In the genomic region with DNA sequence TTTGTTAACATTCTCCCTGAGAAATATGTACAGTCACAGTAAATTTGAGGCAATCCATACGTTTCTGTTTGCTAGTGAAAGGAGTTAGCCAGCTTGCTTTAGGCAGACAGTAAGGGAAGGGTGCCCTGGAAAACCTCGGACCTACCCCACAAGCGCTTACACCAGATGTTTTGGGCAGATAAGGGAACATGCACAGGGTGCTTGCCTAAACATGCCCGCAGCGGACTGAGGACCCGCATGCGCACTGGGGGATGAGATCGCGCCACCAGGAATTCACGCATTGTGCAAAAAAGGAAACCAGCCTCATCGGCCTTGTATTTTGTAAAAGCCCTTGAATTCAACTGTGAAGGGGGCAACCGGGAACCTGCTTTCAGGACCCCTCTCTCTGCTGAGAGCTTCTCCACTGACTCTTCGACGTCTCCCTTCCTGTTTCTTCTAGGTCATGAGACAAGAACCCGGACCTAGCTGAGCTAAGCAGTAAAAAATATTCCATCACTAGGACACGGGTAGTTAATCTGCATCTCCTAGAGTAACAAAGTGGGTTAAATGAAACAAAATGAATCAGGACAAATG, we compare ENCODE assay signal across 1 cellular context.
TF ChIP-seq lines count a peak whose summit lies in the region.

No MANE protein-coding gene starts in this region.

TF ChIP-seq in K562, 482 proteins besides CTCF, POLR2A, EP300 and RAD21 (continued from another document):
- peak; percentile 49; the same call in 1 of the 2 replicates for TF ChIP-seq POLR2AphosphoS5 (IDR thresholded peaks at IDR 0.05; ENCODE audit: control insufficient read depth, insufficient read depth, low read depth, low read length)
- TF ChIP-seq ZNF512 (tag; IDR thresholded peaks at IDR 0.05) = no peak
- TF ChIP-seq MCM2 (IDR thresholded peaks at IDR 0.05; ENCODE audit: low read depth) = no peak
- TF ChIP-seq GATA2 (CRISPR knock-in tag; IDR thresholded peaks at IDR 0.05) = peak; percentile 27; the same call in 1 of the 2 replicates
- peak; percentile 68 for TF ChIP-seq TEAD4 (IDR thresholded peaks at IDR 0.05; ENCODE audit: low read length)
- TF ChIP-seq TEAD4 (CRISPR knock-in tag; IDR thresholded peaks at IDR 0.05; ENCODE audit: borderline replicate concordance) = no peak
- peak; percentile 58 for TF ChIP-seq SMARCE1 (IDR thresholded peaks at IDR 0.05)
- TF ChIP-seq PCBP2 (IDR thresholded peaks at IDR 0.05; ENCODE audit: low read depth, low read length, poor library complexity, severe bottlenecking) = no peak
- TF ChIP-seq TAL1 (IDR thresholded peaks at IDR 0.05) = peak; percentile 71
- no peak for TF ChIP-seq SREBF2 (CRISPR knock-in tag; IDR thresholded peaks at IDR 0.05)
- TF ChIP-seq CBFA2T2 (conservative IDR thresholded peaks at IDR 0.05) = peak; percentile 54
- peak; percentile 44; the same call in 1 of the 2 replicates for TF ChIP-seq MYC (IDR thresholded peaks at IDR 0.05; ENCODE audit: low read depth, low read length)
- no peak for TF ChIP-seq MYC (CRISPR knock-in tag; IDR thresholded peaks at IDR 0.05; ENCODE audit: borderline replicate concordance, low read depth)
- peak; percentile 28; the same call in 1 of the 2 replicates for TF ChIP-seq MTA2 (IDR thresholded peaks at IDR 0.05; ENCODE audit: low read depth)
- TF ChIP-seq ESRRA (IDR thresholded peaks at IDR 0.05; ENCODE audit: borderline replicate concordance, low read depth) = no peak
- TF ChIP-seq CBX1 (IDR thresholded peaks at IDR 0.05; ENCODE audit: low read depth) = no peak
- no peak for TF ChIP-seq DLX4 (CRISPR knock-in tag; IDR thresholded peaks at IDR 0.05)
- no peak for TF ChIP-seq HDGF (IDR thresholded peaks at IDR 0.05)
- TF ChIP-seq HMGN3 (IDR thresholded peaks at IDR 0.05; ENCODE audit: borderline replicate concordance, extremely low read depth, insufficient read length, low read depth, low read length) = no peak
